ENCODE assay signal across 8 cellular contexts in the genomic region with DNA sequence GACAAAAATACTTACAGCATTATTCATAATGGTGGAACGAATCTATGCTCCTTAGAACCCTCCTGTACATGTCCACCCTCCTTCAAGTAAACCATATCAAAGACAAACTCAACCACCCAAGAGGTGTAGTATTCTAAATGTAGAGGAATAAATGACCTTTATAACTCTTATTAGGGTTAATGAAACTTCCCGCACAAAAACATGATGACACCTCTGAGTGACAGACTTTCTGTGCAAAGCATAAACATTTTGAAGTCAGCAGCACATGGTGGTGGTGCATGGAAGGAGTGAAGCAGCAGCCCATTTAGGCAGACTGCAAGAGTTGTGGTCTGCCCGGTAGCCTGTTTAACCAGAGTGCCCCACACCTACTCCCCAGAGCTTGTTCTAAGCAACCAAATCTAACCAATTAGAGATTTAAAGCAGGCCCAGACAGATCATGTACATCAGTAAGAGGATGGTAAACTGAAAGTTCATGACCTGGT. TPM values are rescaled to one million over a fixed set of nuclear protein-coding genes. Genes with fewer than 3 reads are reported as not detected.
DNase-seq lines count a peak whose midpoint lies in the region; ATAC-seq and TF ChIP-seq lines count a peak whose summit lies in the region.

No MANE protein-coding gene starts in this region.

- TF ChIP-seq EP300 in tibial nerve (IDR thresholded peaks at IDR 0.05), result no peak

- peak overlapping the region; percentile 96 for H3K27ac Mint-ChIP-seq in activated naive CD4-positive, alpha-beta T cell treated with anti-CD3 and anti-CD28 coated beads for 36 hours
- H3K27ac Mint-ChIP-seq in activated T-helper 1 cell treated with anti-CD3 and anti-CD28 coated beads, Interleukin-12 subunit alpha, Interleukin-12 subunit beta, Interleukin-2, Interleukin-4 antibody, amounts not matched to agents 30 ng/mL and 10 ng/mL and 1 ng/mL, durations not matched to agents 14 hours and 24 hours and 36 hours, result peak overlapping the region; percentile 86

- peaks cover 44% of the 10 kb centered on the region for H3K4me1 Mint-ChIP-seq in activated naive CD4-positive, alpha-beta T cell treated with anti-CD3 and anti-CD28 coated beads for 36 hours (ENCODE audit: low read depth)
- peaks cover 21% of the 10 kb centered on the region for H3K4me1 Mint-ChIP-seq in activated T-helper 1 cell treated with anti-CD3 and anti-CD28 coated beads, Interleukin-12 subunit alpha, Interleukin-12 subunit beta, Interleukin-2, Interleukin-4 antibody, amounts not matched to agents 30 ng/mL and 10 ng/mL and 1 ng/mL, durations not matched to agents 14 hours and 24 hours and 36 hours (ENCODE audit: low read depth)

- CTCF ChIA-PET in activated naive CD4-positive, alpha-beta T cell treated with anti-CD3 and anti-CD28 coated beads for 36 hours (lab: Charles Lee), result interaction anchor here (0.9 to 2.2 kb wide), 9 partner anchors 8 to 415 kb away, joined by 3 to 7 read pairs (median 5); no protein-coding TSS in a partner anchor

- H3K4me1 ChIP-seq in left lung (peaks cover 0 to 18% of the 10 kb centered on the region in 2 donors), tibial nerve (peaks cover 0 to 39% (median 8%) of the 10 kb centered on the region in 4 donors)

- peak; percentile 27 for DNase-seq in activated naive CD4-positive, alpha-beta T cell treated with anti-CD3 and anti-CD28 coated beads for 36 hours
- no peak for DNase-seq in activated naive CD4-positive, alpha-beta T cell treated with anti-CD3 and anti-CD28 coated beads, Interleukin-2, amount 50 U/mL, for 16 hours
- no peak for DNase-seq in activated T-helper 1 cell treated with anti-CD3 and anti-CD28 coated beads, Interleukin-12 subunit alpha, Interleukin-12 subunit beta, Interleukin-2, Interleukin-4 antibody, amounts not matched to agents 30 ng/mL and 10 ng/mL and 1 ng/mL, durations not matched to agents 14 hours and 24 hours and 36 hours (ENCODE audit: low spot score)
- DNase-seq in left lung (no peak), tibial nerve (ENCODE audit: low spot score in 2 of 2) (no peak), NCI-H748 treated with DMSO at 0.1 percent for 48 hours (lab: John Stamatoyannopoulos, UW) (no peak), cortex of kidney (lab: John Stamatoyannopoulos, UW) (no peak), KG1 (lab: John Stamatoyannopoulos, UW) (no peak)

- H3K36me3 ChIP-seq in left lung, result peaks cover 0 to 5% of the 10 kb centered on the region in 2 donors
- H3K36me3 ChIP-seq in tibial nerve, result peaks cover 0 to 10% (median 0%) of the 10 kb centered on the region in 3 donors

- peak overlapping the region; percentile 93 for H3K4me3 Mint-ChIP-seq in activated naive CD4-positive, alpha-beta T cell treated with anti-CD3 and anti-CD28 coated beads for 36 hours
- peak overlapping the region; percentile 94 for H3K4me3 Mint-ChIP-seq in activated T-helper 1 cell treated with anti-CD3 and anti-CD28 coated beads, Interleukin-12 subunit alpha, Interleukin-12 subunit beta, Interleukin-2, Interleukin-4 antibody, amounts not matched to agents 30 ng/mL and 10 ng/mL and 1 ng/mL, durations not matched to agents 14 hours and 24 hours and 36 hours

- peak in 1 of 2 donors; percentile 5 for TF ChIP-seq CTCF in left lung (IDR thresholded peaks at IDR 0.05)
- TF ChIP-seq CTCF in tibial nerve (IDR thresholded peaks at IDR 0.05), result no peak

- peaks cover 2% of the 10 kb centered on the region for H3K36me3 Mint-ChIP-seq in activated naive CD4-positive, alpha-beta T cell treated with anti-CD3 and anti-CD28 coated beads for 36 hours (ENCODE audit: low read depth)
- H3K36me3 Mint-ChIP-seq in activated T-helper 1 cell treated with anti-CD3 and anti-CD28 coated beads, Interleukin-12 subunit alpha, Interleukin-12 subunit beta, Interleukin-2, Interleukin-4 antibody, amounts not matched to agents 30 ng/mL and 10 ng/mL and 1 ng/mL, durations not matched to agents 14 hours and 24 hours and 36 hours (ENCODE audit: low read depth), result peaks cover 8% of the 10 kb centered on the region

- 62 to 68% methylated on average over 3 of the region's 3 CpGs for WGBS in tibial nerve, 2 donors

- intact Hi-C loops in activated naive CD4-positive, alpha-beta T cell treated with anti-CD3 and anti-CD28 coated beads for 36 hours (cut with micrococcal nuclease), result loop anchor here (1.0 to 2.0 kb wide), 10 partner anchors 25 to 558 kb away; a partner anchor contains a TSS
- intact Hi-C loops in activated T-helper 1 cell treated with anti-CD3 and anti-CD28 coated beads, Interleukin-12 subunit alpha, Interleukin-12 subunit beta, Interleukin-2, Interleukin-4 antibody, amounts not matched to agents 30 ng/mL and 10 ng/mL and 1 ng/mL, durations not matched to agents 14 hours and 24 hours and 36 hours (cut with micrococcal nuclease), result loop anchor here (1.0 to 2.0 kb wide), 10 partner anchors 7 to 558 kb away; a partner anchor contains a TSS
- intact Hi-C loops in left lung (cut with DNase I), result loop anchor here in 1 of 2 donors (5.0 kb wide), 1 partner anchor 51 kb away; a partner anchor contains a TSS

- peak overlapping the region; percentile 78 to 97 for H3K4me3 ChIP-seq in left lung
- peak overlapping the region; percentile 77 to 94 (median 88) for H3K4me3 ChIP-seq in tibial nerve

- H3K27me3 ChIP-seq in left lung (no peaks in the 10 kb centered on the region), tibial nerve (no peaks in the 10 kb centered on the region)

- H3K27ac ChIP-seq in left lung, result peak overlapping the region; percentile 83 to 89
- peak overlapping the region; percentile 82 to 94 (median 89) for H3K27ac ChIP-seq in tibial nerve

- no peaks in the 10 kb centered on the region for H3K9me3 Mint-ChIP-seq in activated naive CD4-positive, alpha-beta T cell treated with anti-CD3 and anti-CD28 coated beads for 36 hours
- no peaks in the 10 kb centered on the region for H3K9me3 Mint-ChIP-seq in activated T-helper 1 cell treated with anti-CD3 and anti-CD28 coated beads, Interleukin-12 subunit alpha, Interleukin-12 subunit beta, Interleukin-2, Interleukin-4 antibody, amounts not matched to agents 30 ng/mL and 10 ng/mL and 1 ng/mL, durations not matched to agents 14 hours and 24 hours and 36 hours

- H3K27me3 Mint-ChIP-seq in activated naive CD4-positive, alpha-beta T cell treated with anti-CD3 and anti-CD28 coated beads for 36 hours (ENCODE audit: low read depth), result no peaks in the 10 kb centered on the region
- H3K27me3 Mint-ChIP-seq in activated T-helper 1 cell treated with anti-CD3 and anti-CD28 coated beads, Interleukin-12 subunit alpha, Interleukin-12 subunit beta, Interleukin-2, Interleukin-4 antibody, amounts not matched to agents 30 ng/mL and 10 ng/mL and 1 ng/mL, durations not matched to agents 14 hours and 24 hours and 36 hours (ENCODE audit: insufficient read depth), result no peaks in the 10 kb centered on the region

- no peaks in the 10 kb centered on the region for H3K9me3 ChIP-seq in left lung
- no peaks in the 10 kb centered on the region for H3K9me3 ChIP-seq in tibial nerve

- TF ChIP-seq POLR2A in tibial nerve (IDR thresholded peaks at IDR 0.05), result no peak

- ATAC-seq in left lung, result no peak

RNA-seq across cellular contexts. Expression of a gene that starts 0.6 kb away (rescaled TPM):
- 10 to 100 TPM; 36.7 to 47.9 TPM for total RNA-seq in activated naive CD4-positive, alpha-beta T cell treated with anti-CD3 and anti-CD28 coated beads for 36 hours
- total RNA-seq in activated T-helper 1 cell treated with anti-CD3 and anti-CD28 coated beads, Interleukin-12 subunit alpha, Interleukin-12 subunit beta, Interleukin-2, Interleukin-4 antibody, amounts not matched to agents 30 ng/mL and 10 ng/mL and 1 ng/mL, durations not matched to agents 14 hours and 24 hours and 36 hours, result 33.3 and 36.1 TPM in 2 replicates
- total RNA-seq in left lung, result 10 to 100 TPM; 26.8 to 30.4 TPM
- total RNA-seq in tibial nerve, result 10 to 100 TPM; 25.1 to 40.2 (median 28.2) TPM

RNA-seq across cellular contexts. Expression of a gene that starts 25.5 kb away (rescaled TPM):
- total RNA-seq in activated naive CD4-positive, alpha-beta T cell treated with anti-CD3 and anti-CD28 coated beads for 36 hours, result under 1 TPM in 1 of 2 experiments, not detected in 1; 0.14 TPM
- total RNA-seq in activated T-helper 1 cell treated with anti-CD3 and anti-CD28 coated beads, Interleukin-12 subunit alpha, Interleukin-12 subunit beta, Interleukin-2, Interleukin-4 antibody, amounts not matched to agents 30 ng/mL and 10 ng/mL and 1 ng/mL, durations not matched to agents 14 hours and 24 hours and 36 hours, result 0.61 and 0.75 TPM in 2 replicates
- total RNA-seq in left lung, result under 1 TPM; 0.58 to 0.73 TPM
- 1 to 10 TPM; 2.1 to 4.3 (median 2.9) TPM for total RNA-seq in tibial nerve

RNA-seq across cellular contexts. Expression of a gene that starts 38.8 kb away (rescaled TPM):
- total RNA-seq in activated naive CD4-positive, alpha-beta T cell treated with anti-CD3 and anti-CD28 coated beads for 36 hours, result 10 to 100 TPM; 68.2 to 71.9 TPM
- total RNA-seq in activated T-helper 1 cell treated with anti-CD3 and anti-CD28 coated beads, Interleukin-12 subunit alpha, Interleukin-12 subunit beta, Interleukin-2, Interleukin-4 antibody, amounts not matched to agents 30 ng/mL and 10 ng/mL and 1 ng/mL, durations not matched to agents 14 hours and 24 hours and 36 hours, result 59.7 and 68.4 TPM in 2 replicates
- total RNA-seq in left lung, result 10 to 100 TPM; 52.3 to 61.6 TPM
- 10 to 100 TPM; 37.5 to 51.1 (median 47.4) TPM for total RNA-seq in tibial nerve

RNA-seq across cellular contexts. Expression of a gene that starts 45.2 kb away (rescaled TPM):
- total RNA-seq in activated naive CD4-positive, alpha-beta T cell treated with anti-CD3 and anti-CD28 coated beads for 36 hours, result not detected
- not detected in 2 replicates for total RNA-seq in activated T-helper 1 cell treated with anti-CD3 and anti-CD28 coated beads, Interleukin-12 subunit alpha, Interleukin-12 subunit beta, Interleukin-2, Interleukin-4 antibody, amounts not matched to agents 30 ng/mL and 10 ng/mL and 1 ng/mL, durations not matched to agents 14 hours and 24 hours and 36 hours
- total RNA-seq in left lung (not detected), tibial nerve (not detected)

RNA-seq across cellular contexts. Expression of a gene that starts 52.1 kb away (rescaled TPM):
- 10 to 100 TPM; 41.4 to 47.8 TPM for total RNA-seq in activated naive CD4-positive, alpha-beta T cell treated with anti-CD3 and anti-CD28 coated beads for 36 hours
- total RNA-seq in activated T-helper 1 cell treated with anti-CD3 and anti-CD28 coated beads, Interleukin-12 subunit alpha, Interleukin-12 subunit beta, Interleukin-2, Interleukin-4 antibody, amounts not matched to agents 30 ng/mL and 10 ng/mL and 1 ng/mL, durations not matched to agents 14 hours and 24 hours and 36 hours, result 51.3 and 52.2 TPM in 2 replicates
- total RNA-seq in left lung, result 10 to 100 TPM; 13.3 to 19.2 TPM
- total RNA-seq in tibial nerve, result 10 to 100 TPM; 14.7 to 40.0 (median 21.1) TPM
